In genomic region chr20:51722246-51722645, GRCh38 we compare ENCODE assay signal across 7 cellular contexts. TPM values are rescaled to one million over a fixed set of nuclear protein-coding genes. Genes with fewer than 3 reads are reported as not detected.
A peak's percentile ranks its signal among the peaks of the same experiment; 100 is the strongest.
DNase-seq lines count a peak whose midpoint lies in the region; ATAC-seq, FAIRE-seq and TF ChIP-seq lines count a peak whose summit lies in the region.
"Not testable (repeated sequence)": the region's sequence is repeated elsewhere in the genome, so short reads cannot be mapped to it uniquely, and the experiment has no call there.
"Had no signal": no experiment of that assay in that cellular context is flagged by ENCODE, and none has a peak within 500 bp of the region (broad histone marks: within the 10 kb centered on the region; RNA-seq: fewer than 3 reads in every experiment).

No MANE protein-coding gene starts in this region.

- not testable (repeated sequence) for H3K4me1 Mint-ChIP-seq in T-helper 1 cell treated with Interleukin-12 subunit alpha and Interleukin-12 subunit beta and Interleukin-4 antibody, amounts not matched to agents 30 μg/mL and 1 μg/mL, for 36 hours (ENCODE audit: low read depth)
- H3K4me1 Mint-ChIP-seq in activated CD4-positive, alpha-beta T cell treated with anti-CD3 and anti-CD28 coated beads, Interleukin-2, amount 10 ng/mL, durations not matched to agents 24 days and 14 days, result peaks cover 15% of the 10 kb centered on the region
- peaks cover 15% of the 10 kb centered on the region for H3K4me1 Mint-ChIP-seq in neural crest cell
- H3K4me1 Mint-ChIP-seq in progenitor cell of endocrine pancreas (ENCODE audit: low read depth), result peaks cover 20% of the 10 kb centered on the region

- CTCF ChIA-PET in HEK293 (lab: Yijun Ruan, JAX), result interaction anchor here (0.6 kb wide), 1 partner anchor 726 kb away, joined by 3 read pairs; no protein-coding TSS in a partner anchor
- CTCF ChIA-PET in HepG2 (lab: Yijun Ruan, JAX; ENCODE audit: low intra/inter-chr PET ratio, low total read pairs), result not testable (repeated sequence)

- not testable (repeated sequence) for H3K27me3 Mint-ChIP-seq in T-helper 1 cell treated with Interleukin-12 subunit alpha and Interleukin-12 subunit beta and Interleukin-4 antibody, amounts not matched to agents 30 μg/mL and 1 μg/mL, for 36 hours (ENCODE audit: low read depth); activated CD4-positive, alpha-beta T cell treated with anti-CD3 and anti-CD28 coated beads, Interleukin-2, amount 10 ng/mL, durations not matched to agents 24 days and 14 days; neural crest cell (ENCODE audit: low read depth); progenitor cell of endocrine pancreas

- peak overlapping the region; percentile 33 for H3K27ac Mint-ChIP-seq in T-helper 1 cell treated with Interleukin-12 subunit alpha and Interleukin-12 subunit beta and Interleukin-4 antibody, amounts not matched to agents 30 μg/mL and 1 μg/mL, for 36 hours
- H3K27ac Mint-ChIP-seq in activated CD4-positive, alpha-beta T cell treated with anti-CD3 and anti-CD28 coated beads, Interleukin-2, amount 10 ng/mL, durations not matched to agents 24 days and 14 days, result peak overlapping the region; percentile 55
- peak overlapping the region; percentile 51 for H3K27ac Mint-ChIP-seq in neural crest cell (ENCODE audit: unreplicated experiment)
- H3K27ac Mint-ChIP-seq in progenitor cell of endocrine pancreas, result peak overlapping the region; percentile 9

- TF ChIP-seq EP300 in HepG2 (IDR thresholded peaks at IDR 0.05; ENCODE audit: low read depth in 2 of 2, low read length in 2 of 2); HepG2 (CRISPR knock-in tag; IDR thresholded peaks at IDR 0.05; ENCODE audit: borderline replicate concordance): not testable (repeated sequence)

- intact Hi-C loops in activated CD4-positive, alpha-beta T cell treated with anti-CD3 and anti-CD28 coated beads, Interleukin-2, amount 10 ng/mL, durations not matched to agents 24 days and 14 days (cut with micrococcal nuclease); HepG2 (cut with micrococcal nuclease; ENCODE audit: unreplicated experiment): not testable (repeated sequence)

- not testable (repeated sequence) for BruUV-seq in HepG2 (replicated peaks; lab: Mats Ljungman, UMichigan)

- not testable (repeated sequence) for H3K4me3 Mint-ChIP-seq in T-helper 1 cell treated with Interleukin-12 subunit alpha and Interleukin-12 subunit beta and Interleukin-4 antibody, amounts not matched to agents 30 μg/mL and 1 μg/mL, for 36 hours; activated CD4-positive, alpha-beta T cell treated with anti-CD3 and anti-CD28 coated beads, Interleukin-2, amount 10 ng/mL, durations not matched to agents 24 days and 14 days; neural crest cell; progenitor cell of endocrine pancreas (ENCODE audit: low read depth)

- not testable (repeated sequence) for H3K79me2 ChIP-seq in HepG2 (ENCODE audit: insufficient read depth, low read length)

- not testable (repeated sequence) for H3K27me3 ChIP-seq in HepG2 (ENCODE audit: control insufficient read depth in 1 of 2, insufficient read depth in 2 of 2, low read length in 2 of 2)

- POLR2A ChIA-PET in HEK293 (lab: Yijun Ruan, JAX); HepG2 (lab: Yijun Ruan, JAX): not testable (repeated sequence)

- not testable (repeated sequence) for H3K4me2 ChIP-seq in HepG2 (ENCODE audit: low read depth, low read length)

- H3K9me3 Mint-ChIP-seq in T-helper 1 cell treated with Interleukin-12 subunit alpha and Interleukin-12 subunit beta and Interleukin-4 antibody, amounts not matched to agents 30 μg/mL and 1 μg/mL, for 36 hours; activated CD4-positive, alpha-beta T cell treated with anti-CD3 and anti-CD28 coated beads, Interleukin-2, amount 10 ng/mL, durations not matched to agents 24 days and 14 days; neural crest cell; progenitor cell of endocrine pancreas (ENCODE audit: low read depth): not testable (repeated sequence)

- H3K4me1 ChIP-seq in HEK293 (ENCODE audit: control insufficient read depth, insufficient read depth, low read length), result not testable (repeated sequence)
- H3K4me1 ChIP-seq in HepG2 (ENCODE audit: insufficient read depth, low read length), result peaks cover 55% of the 10 kb centered on the region

- not testable (repeated sequence) for H3K9ac ChIP-seq in HepG2 (ENCODE audit: insufficient read depth, low read depth, low read length)

- in situ Hi-C loops in HepG2 (cut with HindIII; ENCODE audit: extremely low pct_ligation_motif_present, low pct_unique_long_range_greater_than_20kb), result not testable (repeated sequence)

- not testable (repeated sequence) for ATAC-seq in HepG2

- H3K4me3 ChIP-seq in HEK293 (ENCODE audit: low read depth, low read length); HepG2 (replicated peaks in 1 of 3; ENCODE audit: insufficient read depth in 1 of 3, low read depth in 2 of 3, low read length in 3 of 3): not testable (repeated sequence)

- not testable (repeated sequence) for TF ChIP-seq RAD21 in HepG2 (CRISPR knock-in tag; IDR thresholded peaks at IDR 0.05)

- H3K27ac ChIP-seq in HEK293 (ENCODE audit: extremely low read depth, low read depth, low read length); HepG2 (ENCODE audit: extremely low read length, insufficient read depth, low read length): not testable (repeated sequence)

- FAIRE-seq in HepG2 (lab: Jason Lieb, UNC), result not testable (repeated sequence)

- WGBS in HepG2 (ENCODE audit: low lambda C conversion rate), result 50% methylated on average over 4 of the region's 4 CpGs

- TF ChIP-seq POLR2A in HepG2 (IDR thresholded peaks at IDR 0.05; ENCODE audit: insufficient read depth in 1 of 2, low read depth in 2 of 2, low read length in 2 of 2), result not testable (repeated sequence)

- not testable (repeated sequence) for H3K9me3 ChIP-seq in HEK293 (ENCODE audit: control insufficient read depth, insufficient read depth, low read depth, low read length); HepG2 (ENCODE audit: low read length)

- not testable (repeated sequence) for H3K36me3 ChIP-seq in HEK293 (ENCODE audit: control insufficient read depth in 2 of 2, insufficient read depth in 1 of 2, low read length in 2 of 2); HepG2 (replicated peaks in 1 of 2; ENCODE audit: control insufficient read depth in 1 of 2, insufficient read depth in 2 of 2, low read length in 2 of 2)

- not testable (repeated sequence) for H4K20me1 ChIP-seq in HepG2 (ENCODE audit: insufficient read depth, low read length)

- not testable (repeated sequence) for H3K36me3 Mint-ChIP-seq in T-helper 1 cell treated with Interleukin-12 subunit alpha and Interleukin-12 subunit beta and Interleukin-4 antibody, amounts not matched to agents 30 μg/mL and 1 μg/mL, for 36 hours (ENCODE audit: low read depth); activated CD4-positive, alpha-beta T cell treated with anti-CD3 and anti-CD28 coated beads, Interleukin-2, amount 10 ng/mL, durations not matched to agents 24 days and 14 days (ENCODE audit: low read depth)
- H3K36me3 Mint-ChIP-seq in neural crest cell (ENCODE audit: low read depth), result peaks cover 23% of the 10 kb centered on the region
- peaks cover 30% of the 10 kb centered on the region for H3K36me3 Mint-ChIP-seq in progenitor cell of endocrine pancreas (ENCODE audit: insufficient read depth)

- not testable (repeated sequence) for DNase-seq in activated CD4-positive, alpha-beta T cell treated with anti-CD3 and anti-CD28 coated beads, Interleukin-2, amount 10 ng/mL, durations not matched to agents 24 days and 14 days; HepG2 (ENCODE audit: low spot score); neural crest cell (ENCODE audit: low read depth, low spot score); progenitor cell of endocrine pancreas (ENCODE audit: low spot score, unreplicated experiment)

- not testable (repeated sequence) for TF ChIP-seq CTCF in HEK293 (tag by site-specific recombination; IDR thresholded peaks at IDR 0.05); HepG2 (CRISPR knock-in tag; IDR thresholded peaks at IDR 0.05); neural crest cell (conservative IDR thresholded peaks at IDR 0.05); progenitor cell of endocrine pancreas (IDR thresholded peaks at IDR 0.05; ENCODE audit: unreplicated experiment)

- H2AFZ ChIP-seq in HepG2 (ENCODE audit: low read length), result not testable (repeated sequence)

RNA-seq across cellular contexts. Expression of gene ATP9A, which starts 45.9 kb away (rescaled TPM):
- total RNA-seq in activated CD4-positive, alpha-beta T cell treated with anti-CD3 and anti-CD28 coated beads, Interleukin-2, amount 10 ng/mL, durations not matched to agents 24 days and 14 days, result 14.7 and 16.1 TPM in 2 replicates
- total RNA-seq in HepG2 (2016; rRNA removed; fragmentation: Illumina TruSeq; extraction: Trizol) (11.0 and 11.8 TPM in 2 replicates), neural crest cell (38.9 and 39.0 TPM in 2 replicates), progenitor cell of endocrine pancreas (81.2 and 88.1 TPM in 2 replicates)
- total RNA-seq in HepG2 (2016; cell fraction: cytosol; rRNA removed; fragmentation: Illumina TruSeq; extraction: Trizol; ENCODE audit: low read depth), result 2.4 and 3.0 TPM in 2 replicates
- 10.1 and 11.8 TPM in 2 replicates for total RNA-seq in HepG2 (2016; cell fraction: insoluble cytoplasmic fraction; rRNA removed; fragmentation: Illumina TruSeq; extraction: Trizol)
- total RNA-seq in HepG2 (2016; cell fraction: membrane; rRNA removed; fragmentation: Illumina TruSeq; extraction: Trizol), result 5.1 and 5.8 TPM in 2 replicates
- total RNA-seq in HepG2 (2016; cell fraction: nucleus; rRNA removed; fragmentation: Illumina TruSeq; extraction: Trizol), result 13.2 and 14.5 TPM in 2 replicates
- polyA plus RNA-seq in HepG2 (2011; rRNA removed), result 18.5 and 19.2 TPM in 2 replicates
- 13.2 and 14.1 TPM in 2 replicates for polyA plus RNA-seq in HepG2 (2011; cell fraction: cytosol; rRNA removed)
- polyA plus RNA-seq in HepG2 (2011; cell fraction: nucleus; rRNA removed), result 31.8 and 35.3 TPM in 2 replicates
- 23.4 and 25.1 TPM in 2 replicates for polyA plus RNA-seq in HepG2 (2012)
- polyA plus RNA-seq in HepG2 (2016; cell fraction: cytosol; fragmentation: Illumina TruSeq; extraction: Trizol; ENCODE audit: low read depth), result 0.52 and 0.55 TPM in 2 replicates
- 6.8 and 7.8 TPM in 2 replicates for polyA plus RNA-seq in HepG2 (2016; cell fraction: insoluble cytoplasmic fraction; fragmentation: Illumina TruSeq; extraction: Trizol; ENCODE audit: low read depth)
- 2.0 and 2.2 TPM in 2 replicates for polyA plus RNA-seq in HepG2 (2016; cell fraction: membrane; fragmentation: Illumina TruSeq; extraction: Trizol; ENCODE audit: low read depth)
- polyA plus RNA-seq in HepG2 (2016; cell fraction: nucleus; fragmentation: Illumina TruSeq; extraction: Trizol; ENCODE audit: insufficient read depth, low read depth), result 14.8 and 15.7 TPM in 2 replicates
- polyA minus RNA-seq in HepG2 (2011; rRNA and poly(A)+ RNA removed; ENCODE audit: low replicate concordance), result 30.7 and 75.7 TPM in 2 replicates
- polyA minus RNA-seq in HepG2 (2011; cell fraction: cytosol; rRNA and poly(A)+ RNA removed), result 25.1 and 28.6 TPM in 2 replicates
- 37.2 and 39.9 TPM in 2 replicates for polyA minus RNA-seq in HepG2 (2011; cell fraction: nucleus; rRNA and poly(A)+ RNA removed)
- polyA plus RNA-seq: CD14-positive monocyte had no signal
